In genomic region chr17:44804301-44805061, GRCh38 we compare ENCODE assay signal across 15 cellular contexts. TPM values are rescaled to one million over a fixed set of nuclear protein-coding genes. Genes with fewer than 3 reads are reported as not detected.
DNase-seq lines count a peak whose midpoint lies in the region; ATAC-seq and TF ChIP-seq lines count a peak whose summit lies in the region.
"Had no signal": no experiment of that assay in that cellular context is flagged by ENCODE, and none has a peak within 500 bp of the region (broad histone marks: within the 10 kb centered on the region; RNA-seq: fewer than 3 reads in every experiment).

No MANE protein-coding gene starts in this region.

- H3K36me3 Mint-ChIP-seq in type B pancreatic cell = peaks cover 10% of the 10 kb centered on the region
- H3K36me3 Mint-ChIP-seq in activated T-helper 1 cell treated with anti-CD3 and anti-CD28 coated beads, Interleukin-12 subunit alpha, Interleukin-12 subunit beta, Interleukin-2, Interleukin-4 antibody, amounts not matched to agents 30 ng/mL and 10 ng/mL and 1 ng/mL, durations not matched to agents 14 hours and 24 hours and 36 hours (ENCODE audit: low read depth) = no peaks in the 10 kb centered on the region
- H3K36me3 Mint-ChIP-seq in activated naive CD4-positive, alpha-beta T cell treated with anti-CD3 and anti-CD28 coated beads for 36 hours (ENCODE audit: low read depth) = no peaks in the 10 kb centered on the region
- H3K36me3 Mint-ChIP-seq: memory B cell had no signal

- H3K4me1 Mint-ChIP-seq in type B pancreatic cell (ENCODE audit: unreplicated experiment) = peaks cover 4% of the 10 kb centered on the region
- H3K4me1 Mint-ChIP-seq in activated T-helper 1 cell treated with anti-CD3 and anti-CD28 coated beads, Interleukin-12 subunit alpha, Interleukin-12 subunit beta, Interleukin-2, Interleukin-4 antibody, amounts not matched to agents 30 ng/mL and 10 ng/mL and 1 ng/mL, durations not matched to agents 14 hours and 24 hours and 36 hours (ENCODE audit: low read depth) = no peaks in the 10 kb centered on the region
- H3K4me1 Mint-ChIP-seq in activated naive CD4-positive, alpha-beta T cell treated with anti-CD3 and anti-CD28 coated beads for 36 hours (ENCODE audit: low read depth) = no peaks in the 10 kb centered on the region
- H3K4me1 Mint-ChIP-seq: activated T-helper 17 cell treated with anti-CD3 and anti-CD28 coated beads, Interleukin-2, amount 50 U/mL, for 72 hours; memory B cell had no signal

- DNase-seq in NCI-H446 treated with DMSO at 0.1 percent for 48 hours (lab: John Stamatoyannopoulos, UW) (peak; percentile 5), right cardiac atrium (peak in 1 of 3 donors; percentile 59), stomach (no peak), type B pancreatic cell (ENCODE audit: extremely low spot score, unreplicated experiment) (no peak), OCI-M1 (lab: John Stamatoyannopoulos, UW) (no peak)
- DNase-seq in activated T-helper 1 cell treated with anti-CD3 and anti-CD28 coated beads, Interleukin-12 subunit alpha, Interleukin-12 subunit beta, Interleukin-2, Interleukin-4 antibody, amounts not matched to agents 30 ng/mL and 10 ng/mL and 1 ng/mL, durations not matched to agents 14 hours and 24 hours and 36 hours (ENCODE audit: low spot score) = no peak
- DNase-seq in activated naive CD4-positive, alpha-beta T cell treated with anti-CD3 and anti-CD28 coated beads for 36 hours = no peak
- DNase-seq: activated CD8-positive, alpha-beta T cell treated with anti-CD3 and anti-CD28 coated beads, Interleukin-2, amount 10 ng/mL, durations not matched to agents 7 days and 5 days; NCI-H1436 had no signal

- no peak overlapping the region for H3K4me3 Mint-ChIP-seq in type B pancreatic cell
- no peak overlapping the region for H3K4me3 Mint-ChIP-seq in activated T-helper 1 cell treated with anti-CD3 and anti-CD28 coated beads, Interleukin-12 subunit alpha, Interleukin-12 subunit beta, Interleukin-2, Interleukin-4 antibody, amounts not matched to agents 30 ng/mL and 10 ng/mL and 1 ng/mL, durations not matched to agents 14 hours and 24 hours and 36 hours
- no peak overlapping the region for H3K4me3 Mint-ChIP-seq in activated naive CD4-positive, alpha-beta T cell treated with anti-CD3 and anti-CD28 coated beads for 36 hours
- H3K4me3 Mint-ChIP-seq: activated CD8-positive, alpha-beta T cell treated with anti-CD3 and anti-CD28 coated beads, Interleukin-2, amount 10 ng/mL, durations not matched to agents 7 days and 5 days; activated T-helper 17 cell treated with anti-CD3 and anti-CD28 coated beads, Interleukin-2, amount 50 U/mL, for 72 hours; memory B cell had no signal

- no peaks in the 10 kb centered on the region for H3K27me3 ChIP-seq in right cardiac atrium (ENCODE audit: control insufficient read depth, insufficient read depth)
- H3K27me3 ChIP-seq in stomach = no peaks in the 10 kb centered on the region
- H3K27me3 ChIP-seq: BLaER1 had no signal

- intact Hi-C loops in right cardiac atrium (cut with DNase I) (no loop called here), stomach (cut with DNase I; ENCODE audit: low total_unique reads) (no loop called here)
- intact Hi-C loops in activated T-helper 1 cell treated with anti-CD3 and anti-CD28 coated beads, Interleukin-12 subunit alpha, Interleukin-12 subunit beta, Interleukin-2, Interleukin-4 antibody, amounts not matched to agents 30 ng/mL and 10 ng/mL and 1 ng/mL, durations not matched to agents 14 hours and 24 hours and 36 hours (cut with micrococcal nuclease) = no loop called here
- intact Hi-C loops in activated naive CD4-positive, alpha-beta T cell treated with anti-CD3 and anti-CD28 coated beads for 36 hours (cut with micrococcal nuclease) = no loop called here

- peak; percentile 66 for TF ChIP-seq EP300 in stomach (IDR thresholded peaks at IDR 0.05)

- H3K27ac Mint-ChIP-seq in type B pancreatic cell = no peak overlapping the region
- no peak overlapping the region for H3K27ac Mint-ChIP-seq in activated T-helper 1 cell treated with anti-CD3 and anti-CD28 coated beads, Interleukin-12 subunit alpha, Interleukin-12 subunit beta, Interleukin-2, Interleukin-4 antibody, amounts not matched to agents 30 ng/mL and 10 ng/mL and 1 ng/mL, durations not matched to agents 14 hours and 24 hours and 36 hours
- no peak overlapping the region for H3K27ac Mint-ChIP-seq in activated naive CD4-positive, alpha-beta T cell treated with anti-CD3 and anti-CD28 coated beads for 36 hours
- H3K27ac Mint-ChIP-seq: activated CD8-positive, alpha-beta T cell treated with anti-CD3 and anti-CD28 coated beads, Interleukin-2, amount 10 ng/mL, durations not matched to agents 7 days and 5 days; activated T-helper 17 cell treated with anti-CD3 and anti-CD28 coated beads, Interleukin-2, amount 50 U/mL, for 72 hours; memory B cell had no signal

- WGBS in right cardiac atrium = 79% methylated on average over 10 of the region's 10 CpGs
- WGBS in stomach, 5 donors = 70 to 88% (median 78%) methylated on average over 9 to 10 of the region's 10 CpGs

- H3K9me3 Mint-ChIP-seq in type B pancreatic cell = no peaks in the 10 kb centered on the region
- no peaks in the 10 kb centered on the region for H3K9me3 Mint-ChIP-seq in activated T-helper 1 cell treated with anti-CD3 and anti-CD28 coated beads, Interleukin-12 subunit alpha, Interleukin-12 subunit beta, Interleukin-2, Interleukin-4 antibody, amounts not matched to agents 30 ng/mL and 10 ng/mL and 1 ng/mL, durations not matched to agents 14 hours and 24 hours and 36 hours
- H3K9me3 Mint-ChIP-seq in activated naive CD4-positive, alpha-beta T cell treated with anti-CD3 and anti-CD28 coated beads for 36 hours = no peaks in the 10 kb centered on the region
- H3K9me3 Mint-ChIP-seq: activated T-helper 17 cell treated with anti-CD3 and anti-CD28 coated beads, Interleukin-2, amount 50 U/mL, for 72 hours; memory B cell had no signal

- H3K4me3 ChIP-seq in right cardiac atrium (ENCODE audit: low read length) (no peak overlapping the region), stomach (no peak overlapping the region)
- H3K4me3 ChIP-seq: BLaER1 had no signal

- H3K36me3 ChIP-seq in stomach = peaks cover 0 to 10% (median 0%) of the 10 kb centered on the region in 4 donors

- H3K9me3 ChIP-seq in right cardiac atrium (ENCODE audit: control insufficient read depth, low read length) = no peaks in the 10 kb centered on the region
- no peaks in the 10 kb centered on the region for H3K9me3 ChIP-seq in stomach
- H3K9me3 ChIP-seq: BLaER1 had no signal

- peak; percentile 75 to 84 for ATAC-seq in right cardiac atrium
- ATAC-seq: activated CD8-positive, alpha-beta T cell treated with anti-CD3 and anti-CD28 coated beads, Interleukin-2, amount 10 ng/mL, durations not matched to agents 7 days and 5 days; activated T-helper 17 cell treated with anti-CD3 and anti-CD28 coated beads, Interleukin-2, amount 50 U/mL, for 72 hours had no signal

- TF ChIP-seq CTCF in stomach (IDR thresholded peaks at IDR 0.05) = no peak
- TF ChIP-seq CTCF in type B pancreatic cell (conservative IDR thresholded peaks at IDR 0.05) = no peak

- no peaks in the 10 kb centered on the region for H3K27me3 Mint-ChIP-seq in type B pancreatic cell
- H3K27me3 Mint-ChIP-seq in activated T-helper 1 cell treated with anti-CD3 and anti-CD28 coated beads, Interleukin-12 subunit alpha, Interleukin-12 subunit beta, Interleukin-2, Interleukin-4 antibody, amounts not matched to agents 30 ng/mL and 10 ng/mL and 1 ng/mL, durations not matched to agents 14 hours and 24 hours and 36 hours (ENCODE audit: insufficient read depth) = peaks cover 11% of the 10 kb centered on the region
- no peaks in the 10 kb centered on the region for H3K27me3 Mint-ChIP-seq in activated naive CD4-positive, alpha-beta T cell treated with anti-CD3 and anti-CD28 coated beads for 36 hours (ENCODE audit: low read depth)

- CTCF ChIA-PET in activated naive CD4-positive, alpha-beta T cell treated with anti-CD3 and anti-CD28 coated beads for 36 hours (lab: Charles Lee) = no interaction called here

- peaks cover 9% of the 10 kb centered on the region for H3K4me1 ChIP-seq in right cardiac atrium (ENCODE audit: control insufficient read depth, insufficient read depth, low read length)
- H3K4me1 ChIP-seq in stomach = peaks cover 0 to 52% (median 2%) of the 10 kb centered on the region in 4 donors

- H3K27ac ChIP-seq in cingulate gyrus (ENCODE audit: low read depth, low read length) (peak overlapping the region; percentile 1), right cardiac atrium (ENCODE audit: low read length) (peak overlapping the region; percentile 92), stomach (peak overlapping the region in 2 of 5 donors; percentile 58 to 78)
- H3K27ac ChIP-seq: BLaER1, HL-60 had no signal

- TF ChIP-seq POLR2A in stomach (IDR thresholded peaks at IDR 0.05) = no peak

RNA-seq across cellular contexts. Expression of gene GJC1, which starts 25.6 kb away (rescaled TPM):
- total RNA-seq in right cardiac atrium (10 to 100 TPM; 35.2 to 64.0 (median 48.5) TPM), stomach (10 to 100 TPM in 4 of 5 donors, 1 to 10 TPM in 1; 9.7 to 53.1 (median 35.6) TPM), type B pancreatic cell (ENCODE audit: low replicate concordance) (20.2 and 62.6 TPM in 2 replicates)
- polyA plus RNA-seq in right cardiac atrium (20.8 TPM), stomach (1 to 10 TPM in 1 of 3 donors, under 1 TPM in 2; 0.31 to 3.5 (median 0.62) TPM)
- total RNA-seq in activated T-helper 1 cell treated with anti-CD3 and anti-CD28 coated beads, Interleukin-12 subunit alpha, Interleukin-12 subunit beta, Interleukin-2, Interleukin-4 antibody, amounts not matched to agents 30 ng/mL and 10 ng/mL and 1 ng/mL, durations not matched to agents 14 hours and 24 hours and 36 hours = 4.7 and 5.7 TPM in 2 replicates
- total RNA-seq in activated naive CD4-positive, alpha-beta T cell treated with anti-CD3 and anti-CD28 coated beads for 36 hours = 1 to 10 TPM; 2.5 TPM

RNA-seq across cellular contexts. Expression of gene HIGD1B, which starts 43.2 kb away (rescaled TPM):
- total RNA-seq in right cardiac atrium (1 to 10 TPM; 1.6 to 5.5 (median 3.6) TPM), stomach (under 1 TPM in 1 of 5 donors, not detected in 4; 0.92 TPM), type B pancreatic cell (ENCODE audit: low replicate concordance) (not detected in 2 replicates)
- polyA plus RNA-seq in right cardiac atrium (10.3 TPM), stomach (1 to 10 TPM; 2.1 to 5.4 (median 2.4) TPM)
- total RNA-seq in activated T-helper 1 cell treated with anti-CD3 and anti-CD28 coated beads, Interleukin-12 subunit alpha, Interleukin-12 subunit beta, Interleukin-2, Interleukin-4 antibody, amounts not matched to agents 30 ng/mL and 10 ng/mL and 1 ng/mL, durations not matched to agents 14 hours and 24 hours and 36 hours = not detected in 2 replicates
- total RNA-seq in activated naive CD4-positive, alpha-beta T cell treated with anti-CD3 and anti-CD28 coated beads for 36 hours = not detected
- total RNA-seq: activated CD8-positive, alpha-beta T cell treated with anti-CD3 and anti-CD28 coated beads, Interleukin-2, amount 10 ng/mL, durations not matched to agents 7 days and 5 days; activated T-helper 17 cell treated with anti-CD3 and anti-CD28 coated beads, Interleukin-2, amount 50 U/mL, for 72 hours; OCI-LY7 had no signal

RNA-seq across cellular contexts. Expression of gene ADAM11, which starts 45.7 kb away (rescaled TPM):
- total RNA-seq in right cardiac atrium (10 to 100 TPM in 3 of 4 donors, 1 to 10 TPM in 1; 9.5 to 43.3 (median 34.0) TPM), stomach (10 to 100 TPM in 1 of 5 donors, 1 to 10 TPM in 1, under 1 TPM in 1, not detected in 2; 0.73 to 57.6 (median 1.7) TPM), type B pancreatic cell (ENCODE audit: low replicate concordance) (4.6 and 4.7 TPM in 2 replicates)
- polyA plus RNA-seq in right cardiac atrium (21.5 TPM), stomach (under 1 TPM in 2 of 3 donors, not detected in 1; 0.19 to 0.35 TPM)
- total RNA-seq in activated T-helper 1 cell treated with anti-CD3 and anti-CD28 coated beads, Interleukin-12 subunit alpha, Interleukin-12 subunit beta, Interleukin-2, Interleukin-4 antibody, amounts not matched to agents 30 ng/mL and 10 ng/mL and 1 ng/mL, durations not matched to agents 14 hours and 24 hours and 36 hours = 0.32 and 0.52 TPM in 2 replicates
- total RNA-seq in activated naive CD4-positive, alpha-beta T cell treated with anti-CD3 and anti-CD28 coated beads for 36 hours = under 1 TPM; 0.17 to 0.57 TPM
